ENCODE assay signal across 12 cellular contexts in the genomic region with DNA sequence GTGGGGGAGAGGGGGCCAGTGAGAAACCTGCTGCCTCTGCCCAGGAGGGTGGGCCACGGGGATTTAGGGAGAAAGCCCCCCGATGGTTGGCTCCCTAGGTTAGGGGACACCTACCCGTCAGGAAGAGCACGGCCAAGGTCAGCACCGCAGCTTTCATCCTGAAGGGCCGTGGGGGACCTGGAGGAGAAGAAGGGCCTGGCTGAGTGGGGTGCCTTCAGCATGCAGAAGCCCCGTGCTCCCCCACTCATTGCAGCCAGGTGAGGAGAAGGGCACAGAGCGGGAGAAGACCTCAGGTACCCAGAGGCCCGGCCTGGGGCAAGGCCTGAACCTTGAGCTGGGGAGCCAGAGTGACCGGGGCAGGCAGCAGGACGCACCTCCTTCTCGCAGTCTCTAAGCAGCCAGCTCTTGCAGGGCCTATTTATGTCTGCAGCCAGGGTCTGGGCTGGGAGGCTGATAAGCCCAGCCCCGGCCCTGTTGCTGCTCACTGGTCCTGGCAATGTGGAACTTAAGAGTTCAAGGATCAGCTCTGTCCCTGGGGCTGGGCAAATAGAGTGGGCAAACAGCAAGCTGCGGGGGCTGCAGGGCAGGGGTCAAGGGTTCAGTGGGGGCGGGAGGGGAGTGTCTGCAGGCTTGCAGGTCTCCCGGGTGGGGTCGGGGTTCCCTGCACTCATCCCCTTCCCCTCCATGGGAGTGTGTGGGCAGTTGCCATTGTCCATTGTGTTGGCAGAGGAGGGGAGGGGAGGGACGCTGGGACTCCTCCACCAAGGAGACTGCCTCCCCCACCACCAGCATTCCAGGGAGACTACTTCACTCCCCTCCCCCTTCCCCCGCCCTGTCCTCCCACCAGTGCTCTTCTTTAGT. TPM values are rescaled to one million over a fixed set of nuclear protein-coding genes. Genes with fewer than 3 reads are reported as not detected.
A peak's percentile ranks its signal among the peaks of the same experiment; 100 is the strongest.
DNase-seq lines count a peak whose midpoint lies in the region; ATAC-seq and TF ChIP-seq lines count a peak whose summit lies in the region.
"Had no signal": no experiment of that assay in that cellular context is flagged by ENCODE, and none has a peak within 500 bp of the region (broad histone marks: within the 10 kb centered on the region; RNA-seq: fewer than 3 reads in every experiment).

Gene APOA1, minus strand, starts transcription at position 392 of the 861 bp plus-strand sequence. Its CDS starts 235 bp downstream, at position 157.

- no peaks in the 10 kb centered on the region for H3K36me3 Mint-ChIP-seq in activated T-helper 17 cell treated with anti-CD3 and anti-CD28 coated beads, Interleukin-2, amount 50 U/mL, for 72 hours (ENCODE audit: low read depth)
- no peaks in the 10 kb centered on the region for H3K36me3 Mint-ChIP-seq in stimulated activated memory B cell treated with anti-CD40 and anti-IgM and Interleukin-4, amounts not matched to agents 10 μg/mL and 1 μg/mL and 100 μg/mL, for 72 hours
- H3K36me3 Mint-ChIP-seq: activated naive CD8-positive, alpha-beta T cell had no signal

- H3K4me1 ChIP-seq in DOHH2 (ENCODE audit: control insufficient read depth, low read length), result peaks cover 13% of the 10 kb centered on the region
- H3K4me1 ChIP-seq in skeletal muscle tissue (ENCODE audit: control insufficient read depth in 3 of 3, insufficient read depth in 3 of 3, low read length in 3 of 3), result peaks cover 15 to 33% (median 21%) of the 10 kb centered on the region in 3 donors

- H3K9me3 ChIP-seq in DOHH2 (ENCODE audit: control insufficient read depth, insufficient read depth, low read length) (no peaks in the 10 kb centered on the region), skeletal muscle tissue (ENCODE audit: control insufficient read depth in 3 of 3, low read length in 3 of 3) (no peaks in the 10 kb centered on the region), WERI-Rb-1 (ENCODE audit: severe bottlenecking) (no peaks in the 10 kb centered on the region)

- H3K27ac ChIP-seq in DOHH2 (ENCODE audit: low read depth, low read length) (no peak within 1 kb of the TSS), skeletal muscle tissue (ENCODE audit: low read depth, low read length) (no peak within 1 kb of the TSS), WERI-Rb-1 (no peak within 1 kb of the TSS)

- in situ Hi-C loops in ACHN (cut with HindIII; ENCODE audit: low pct_ligation_motif_present, low pct_unique_long_range_greater_than_20kb, low sequenced_read_pairs), result no loop called here

- no peaks in the 10 kb centered on the region for H4K20me1 ChIP-seq in DOHH2 (ENCODE audit: control insufficient read depth, insufficient read depth, low read depth, low read length)

- H3K4me1 Mint-ChIP-seq in activated T-helper 17 cell treated with anti-CD3 and anti-CD28 coated beads, Interleukin-2, amount 50 U/mL, for 72 hours, result no peaks in the 10 kb centered on the region
- H3K4me1 Mint-ChIP-seq in stimulated activated memory B cell treated with anti-CD40 and anti-IgM and Interleukin-4, amounts not matched to agents 10 μg/mL and 1 μg/mL and 100 μg/mL, for 72 hours, result peaks cover 19% of the 10 kb centered on the region

- H3K27ac Mint-ChIP-seq in activated T-helper 17 cell treated with anti-CD3 and anti-CD28 coated beads, Interleukin-2, amount 50 U/mL, for 72 hours, result no peak within 1 kb of the TSS
- H3K27ac Mint-ChIP-seq in stimulated activated memory B cell treated with anti-CD40 and anti-IgM and Interleukin-4, amounts not matched to agents 10 μg/mL and 1 μg/mL and 100 μg/mL, for 72 hours, result no peak within 1 kb of the TSS

- H3K4me3 ChIP-seq in DOHH2 (ENCODE audit: low read length) (no peak within 1 kb of the TSS), skeletal muscle tissue (ENCODE audit: low read length in 3 of 3) (peak within 1 kb of the TSS in 2 of 3 donors; percentile 65 to 70), WERI-Rb-1 (ENCODE audit: low read depth, low read length) (no peak within 1 kb of the TSS)

- no peaks in the 10 kb centered on the region for H3K36me3 ChIP-seq in DOHH2 (ENCODE audit: control insufficient read depth, low read length)
- no peaks in the 10 kb centered on the region for H3K36me3 ChIP-seq in skeletal muscle tissue (ENCODE audit: control insufficient read depth in 3 of 3, insufficient read depth in 3 of 3, low read length in 3 of 3)
- no peaks in the 10 kb centered on the region for H3K36me3 ChIP-seq in WERI-Rb-1

- H3K9me2 ChIP-seq in DOHH2 (replicated peaks; ENCODE audit: control insufficient read depth, low read length), result no peaks in the 10 kb centered on the region

- TF ChIP-seq CTCF in DOHH2 (IDR thresholded peaks at IDR 0.05; ENCODE audit: low read depth, low read length, poor library complexity, severe bottlenecking) (no peak), WERI-Rb-1 (IDR thresholded peaks at IDR 0.05; ENCODE audit: low read depth, low read length) (no peak)

- no peaks in the 10 kb centered on the region for H3K79me2 ChIP-seq in DOHH2 (ENCODE audit: control insufficient read depth, low read length)

- peak within 1 kb of the TSS; percentile 91; the same call in 1 of the 2 replicates for H3K4me2 ChIP-seq in DOHH2 (ENCODE audit: low read length)

- DNase-seq in left kidney (ENCODE audit: low read depth, low spot score) (peak; percentile 81), ACHN (no peak), WERI-Rb-1 (no peak)
- DNase-seq: GDM1, NCI-H1105, NCI-H226 had no signal

- no peaks in the 10 kb centered on the region for H3F3A ChIP-seq in DOHH2 (ENCODE audit: control insufficient read depth, insufficient read depth)

- no peak for ATAC-seq in activated T-helper 17 cell treated with anti-CD3 and anti-CD28 coated beads, Interleukin-2, amount 50 U/mL, for 72 hours (replicated peaks)
- ATAC-seq in stimulated activated memory B cell treated with anti-CD40 and anti-IgM and Interleukin-4, amounts not matched to agents 10 μg/mL and 1 μg/mL and 100 μg/mL, for 72 hours, result no peak
- no peak for ATAC-seq in GM19452 (IDR thresholded peaks at IDR 0.05; ENCODE audit: unreplicated experiment)

- H3K27me3 Mint-ChIP-seq in activated T-helper 17 cell treated with anti-CD3 and anti-CD28 coated beads, Interleukin-2, amount 50 U/mL, for 72 hours, result no peaks in the 10 kb centered on the region
- H3K27me3 Mint-ChIP-seq in stimulated activated memory B cell treated with anti-CD40 and anti-IgM and Interleukin-4, amounts not matched to agents 10 μg/mL and 1 μg/mL and 100 μg/mL, for 72 hours, result no peaks in the 10 kb centered on the region
- H3K27me3 Mint-ChIP-seq: activated naive CD8-positive, alpha-beta T cell had no signal

- no peaks in the 10 kb centered on the region for H3K27me3 ChIP-seq in DOHH2 (ENCODE audit: control insufficient read depth, low read length)
- H3K27me3 ChIP-seq in skeletal muscle tissue (ENCODE audit: control insufficient read depth in 3 of 3, insufficient read depth in 3 of 3, low read length in 3 of 3), result peaks cover 0 to 2% (median 0%) of the 10 kb centered on the region in 3 donors
- no peaks in the 10 kb centered on the region for H3K27me3 ChIP-seq in WERI-Rb-1 (ENCODE audit: insufficient read depth, low read depth, severe bottlenecking)

- no peaks in the 10 kb centered on the region for H3K9me3 Mint-ChIP-seq in activated T-helper 17 cell treated with anti-CD3 and anti-CD28 coated beads, Interleukin-2, amount 50 U/mL, for 72 hours
- H3K9me3 Mint-ChIP-seq in stimulated activated memory B cell treated with anti-CD40 and anti-IgM and Interleukin-4, amounts not matched to agents 10 μg/mL and 1 μg/mL and 100 μg/mL, for 72 hours, result no peaks in the 10 kb centered on the region

- H3K9ac ChIP-seq in skeletal muscle tissue (ENCODE audit: low read depth in 1 of 3, low read length in 3 of 3), result peak within 1 kb of the TSS in 1 of 3 donors; percentile 66

- H3K4me3 Mint-ChIP-seq in activated T-helper 17 cell treated with anti-CD3 and anti-CD28 coated beads, Interleukin-2, amount 50 U/mL, for 72 hours, result peak within 1 kb of the TSS; percentile 66
- H3K4me3 Mint-ChIP-seq in stimulated activated memory B cell treated with anti-CD40 and anti-IgM and Interleukin-4, amounts not matched to agents 10 μg/mL and 1 μg/mL and 100 μg/mL, for 72 hours, result no peak within 1 kb of the TSS

RNA-seq across cellular contexts. Expression of gene APOA1, which starts in this region (rescaled TPM):
- under 1 TPM; 0.37 TPM for total RNA-seq in activated T-helper 17 cell treated with anti-CD3 and anti-CD28 coated beads, Interleukin-2, amount 50 U/mL, for 72 hours
- 3.7 TPM for total RNA-seq in skeletal muscle tissue

Comparison
In these comparisons a context has a peak if more than half of its experiments do, and no peak if none do; other contexts are left out.
1. H3K4me3 ChIP-seq: peak in skeletal muscle tissue (2 of 3); none in DOHH2 (single experiment) and WERI-Rb-1 (single experiment).